Comparison of ENCODE assay signal across 1 cellular context in the genomic region with DNA sequence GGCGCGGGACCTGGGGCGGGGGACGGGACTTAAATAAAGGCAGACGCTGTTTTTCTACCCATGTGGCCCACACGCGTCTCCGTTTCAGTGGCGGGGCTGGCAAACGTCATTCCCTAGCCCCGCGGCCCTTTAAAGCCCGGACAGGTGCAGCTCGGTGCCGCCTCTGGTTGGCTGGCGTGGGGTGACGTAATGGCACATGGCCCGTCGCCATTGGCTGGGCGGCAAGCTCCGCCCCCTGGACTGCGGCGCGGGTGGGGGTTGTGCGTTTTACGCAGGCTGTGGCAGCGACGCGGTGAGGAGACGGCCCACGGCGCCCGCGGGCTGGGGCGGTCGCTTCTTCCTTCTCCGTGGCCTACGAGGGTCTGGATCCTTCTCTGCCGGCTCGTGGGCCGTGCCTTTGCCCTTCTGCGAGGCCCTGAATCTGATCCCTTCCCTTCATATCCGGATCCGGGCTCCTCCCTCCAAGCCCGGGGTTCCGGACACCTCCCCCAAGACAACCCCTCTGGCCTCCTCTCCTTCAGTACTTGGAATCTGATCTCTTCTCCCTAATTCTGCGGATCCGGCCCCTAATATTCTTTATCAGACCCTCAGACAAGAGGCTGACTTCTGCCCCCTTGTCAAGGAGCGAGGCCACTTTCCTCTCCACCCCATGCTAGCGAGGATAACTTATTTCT.
A peak's percentile ranks its signal among the peaks of the same experiment; 100 is the strongest.
TF ChIP-seq lines count a peak whose summit lies in the region.

A gene with protein sequence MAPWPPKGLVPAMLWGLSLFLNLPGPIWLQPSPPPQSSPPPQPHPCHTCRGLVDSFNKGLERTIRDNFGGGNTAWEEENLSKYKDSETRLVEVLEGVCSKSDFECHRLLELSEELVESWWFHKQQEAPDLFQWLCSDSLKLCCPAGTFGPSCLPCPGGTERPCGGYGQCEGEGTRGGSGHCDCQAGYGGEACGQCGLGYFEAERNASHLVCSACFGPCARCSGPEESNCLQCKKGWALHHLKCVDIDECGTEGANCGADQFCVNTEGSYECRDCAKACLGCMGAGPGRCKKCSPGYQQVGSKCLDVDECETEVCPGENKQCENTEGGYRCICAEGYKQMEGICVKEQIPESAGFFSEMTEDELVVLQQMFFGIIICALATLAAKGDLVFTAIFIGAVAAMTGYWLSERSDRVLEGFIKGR (plus strand): TSS at position 274 of the 674 bp plus-strand sequence. CDS start 605 bp downstream, outside the sequence.

TF ChIP-seq in HepG2, 621 proteins besides CTCF, POLR2A, EP300 and RAD21 (continued from another document and continues in another):
- TF ChIP-seq, protein P1, sequence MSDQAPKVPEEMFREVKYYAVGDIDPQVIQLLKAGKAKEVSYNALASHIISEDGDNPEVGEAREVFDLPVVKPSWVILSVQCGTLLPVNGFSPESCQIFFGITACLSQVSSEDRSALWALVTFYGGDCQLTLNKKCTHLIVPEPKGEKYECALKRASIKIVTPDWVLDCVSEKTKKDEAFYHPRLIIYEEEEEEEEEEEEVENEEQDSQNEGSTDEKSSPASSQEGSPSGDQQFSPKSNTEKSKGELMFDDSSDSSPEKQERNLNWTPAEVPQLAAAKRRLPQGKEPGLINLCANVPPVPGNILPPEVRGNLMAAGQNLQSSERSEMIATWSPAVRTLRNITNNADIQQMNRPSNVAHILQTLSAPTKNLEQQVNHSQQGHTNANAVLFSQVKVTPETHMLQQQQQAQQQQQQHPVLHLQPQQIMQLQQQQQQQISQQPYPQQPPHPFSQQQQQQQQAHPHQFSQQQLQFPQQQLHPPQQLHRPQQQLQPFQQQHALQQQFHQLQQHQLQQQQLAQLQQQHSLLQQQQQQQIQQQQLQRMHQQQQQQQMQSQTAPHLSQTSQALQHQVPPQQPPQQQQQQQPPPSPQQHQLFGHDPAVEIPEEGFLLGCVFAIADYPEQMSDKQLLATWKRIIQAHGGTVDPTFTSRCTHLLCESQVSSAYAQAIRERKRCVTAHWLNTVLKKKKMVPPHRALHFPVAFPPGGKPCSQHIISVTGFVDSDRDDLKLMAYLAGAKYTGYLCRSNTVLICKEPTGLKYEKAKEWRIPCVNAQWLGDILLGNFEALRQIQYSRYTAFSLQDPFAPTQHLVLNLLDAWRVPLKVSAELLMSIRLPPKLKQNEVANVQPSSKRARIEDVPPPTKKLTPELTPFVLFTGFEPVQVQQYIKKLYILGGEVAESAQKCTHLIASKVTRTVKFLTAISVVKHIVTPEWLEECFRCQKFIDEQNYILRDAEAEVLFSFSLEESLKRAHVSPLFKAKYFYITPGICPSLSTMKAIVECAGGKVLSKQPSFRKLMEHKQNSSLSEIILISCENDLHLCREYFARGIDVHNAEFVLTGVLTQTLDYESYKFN (CRISPR knock-in tag; conservative IDR thresholded peaks at IDR 0.05) = no peak
- TF ChIP-seq ZBTB38 (CRISPR knock-in tag; IDR thresholded peaks at IDR 0.05) (no peak), ZNF136 (CRISPR knock-in tag; IDR thresholded peaks at IDR 0.05; ENCODE audit: low read depth) (no peak), MAF1 (CRISPR knock-in tag; IDR thresholded peaks at IDR 0.05; ENCODE audit: borderline replicate concordance) (0 out of 2 replicates have a peak, but pooled peaks have one; percentile 62), ZNF619 (CRISPR knock-in tag; IDR thresholded peaks at IDR 0.05) (0 out of 2 replicates have a peak, but pooled peaks have one; percentile 17), ZNF724P (CRISPR knock-in tag; IDR thresholded peaks at IDR 0.05; ENCODE audit: borderline replicate concordance) (0 out of 2 replicates have a peak, but pooled peaks have one; percentile 31), MYNN (CRISPR knock-in tag; IDR thresholded peaks at IDR 0.05; ENCODE audit: low read depth) (no peak), ZNF891 (CRISPR knock-in tag; IDR thresholded peaks at IDR 0.05) (no peak), CC2D1A (CRISPR knock-in tag; IDR thresholded peaks at IDR 0.05) (no peak), ZFX (CRISPR knock-in tag; IDR thresholded peaks at IDR 0.05; ENCODE audit: low read depth) (peak; percentile 60; the same call in 1 of the 2 replicates), ZNF570 (CRISPR knock-in tag; IDR thresholded peaks at IDR 0.05; ENCODE audit: borderline replicate concordance) (no peak)
- TF ChIP-seq, protein P2, sequence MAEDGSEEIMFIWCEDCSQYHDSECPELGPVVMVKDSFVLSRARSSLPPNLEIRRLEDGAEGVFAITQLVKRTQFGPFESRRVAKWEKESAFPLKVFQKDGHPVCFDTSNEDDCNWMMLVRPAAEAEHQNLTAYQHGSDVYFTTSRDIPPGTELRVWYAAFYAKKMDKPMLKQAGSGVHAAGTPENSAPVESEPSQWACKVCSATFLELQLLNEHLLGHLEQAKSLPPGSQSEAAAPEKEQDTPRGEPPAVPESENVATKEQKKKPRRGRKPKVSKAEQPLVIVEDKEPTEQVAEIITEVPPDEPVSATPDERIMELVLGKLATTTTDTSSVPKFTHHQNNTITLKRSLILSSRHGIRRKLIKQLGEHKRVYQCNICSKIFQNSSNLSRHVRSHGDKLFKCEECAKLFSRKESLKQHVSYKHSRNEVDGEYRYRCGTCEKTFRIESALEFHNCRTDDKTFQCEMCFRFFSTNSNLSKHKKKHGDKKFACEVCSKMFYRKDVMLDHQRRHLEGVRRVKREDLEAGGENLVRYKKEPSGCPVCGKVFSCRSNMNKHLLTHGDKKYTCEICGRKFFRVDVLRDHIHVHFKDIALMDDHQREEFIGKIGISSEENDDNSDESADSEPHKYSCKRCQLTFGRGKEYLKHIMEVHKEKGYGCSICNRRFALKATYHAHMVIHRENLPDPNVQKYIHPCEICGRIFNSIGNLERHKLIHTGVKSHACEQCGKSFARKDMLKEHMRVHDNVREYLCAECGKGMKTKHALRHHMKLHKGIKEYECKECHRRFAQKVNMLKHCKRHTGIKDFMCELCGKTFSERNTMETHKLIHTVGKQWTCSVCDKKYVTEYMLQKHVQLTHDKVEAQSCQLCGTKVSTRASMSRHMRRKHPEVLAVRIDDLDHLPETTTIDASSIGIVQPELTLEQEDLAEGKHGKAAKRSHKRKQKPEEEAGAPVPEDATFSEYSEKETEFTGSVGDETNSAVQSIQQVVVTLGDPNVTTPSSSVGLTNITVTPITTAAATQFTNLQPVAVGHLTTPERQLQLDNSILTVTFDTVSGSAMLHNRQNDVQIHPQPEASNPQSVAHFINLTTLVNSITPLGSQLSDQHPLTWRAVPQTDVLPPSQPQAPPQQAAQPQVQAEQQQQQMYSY (CRISPR knock-in tag; IDR thresholded peaks at IDR 0.05) = peak; percentile 25; the same call in 1 of the 2 replicates
- TF ChIP-seq, protein P3, sequence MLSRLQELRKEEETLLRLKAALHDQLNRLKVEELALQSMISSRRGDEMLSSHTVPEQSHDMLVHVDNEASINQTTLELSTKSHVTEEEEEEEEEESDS (CRISPR knock-in tag; IDR thresholded peaks at IDR 0.05; ENCODE audit: borderline replicate concordance) = no peak
- TF ChIP-seq, protein P4, sequence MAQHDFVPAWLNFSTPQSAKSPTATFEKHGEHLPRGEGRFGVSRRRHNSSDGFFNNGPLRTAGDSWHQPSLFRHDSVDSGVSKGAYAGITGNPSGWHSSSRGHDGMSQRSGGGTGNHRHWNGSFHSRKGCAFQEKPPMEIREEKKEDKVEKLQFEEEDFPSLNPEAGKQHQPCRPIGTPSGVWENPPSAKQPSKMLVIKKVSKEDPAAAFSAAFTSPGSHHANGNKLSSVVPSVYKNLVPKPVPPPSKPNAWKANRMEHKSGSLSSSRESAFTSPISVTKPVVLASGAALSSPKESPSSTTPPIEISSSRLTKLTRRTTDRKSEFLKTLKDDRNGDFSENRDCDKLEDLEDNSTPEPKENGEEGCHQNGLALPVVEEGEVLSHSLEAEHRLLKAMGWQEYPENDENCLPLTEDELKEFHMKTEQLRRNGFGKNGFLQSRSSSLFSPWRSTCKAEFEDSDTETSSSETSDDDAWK (CRISPR knock-in tag; IDR thresholded peaks at IDR 0.05) = no peak
- TF ChIP-seq, protein P5, sequence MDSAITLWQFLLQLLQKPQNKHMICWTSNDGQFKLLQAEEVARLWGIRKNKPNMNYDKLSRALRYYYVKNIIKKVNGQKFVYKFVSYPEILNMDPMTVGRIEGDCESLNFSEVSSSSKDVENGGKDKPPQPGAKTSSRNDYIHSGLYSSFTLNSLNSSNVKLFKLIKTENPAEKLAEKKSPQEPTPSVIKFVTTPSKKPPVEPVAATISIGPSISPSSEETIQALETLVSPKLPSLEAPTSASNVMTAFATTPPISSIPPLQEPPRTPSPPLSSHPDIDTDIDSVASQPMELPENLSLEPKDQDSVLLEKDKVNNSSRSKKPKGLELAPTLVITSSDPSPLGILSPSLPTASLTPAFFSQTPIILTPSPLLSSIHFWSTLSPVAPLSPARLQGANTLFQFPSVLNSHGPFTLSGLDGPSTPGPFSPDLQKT (CRISPR knock-in tag; IDR thresholded peaks at IDR 0.05; ENCODE audit: borderline replicate concordance) = no peak
- TF ChIP-seq, protein P6, sequence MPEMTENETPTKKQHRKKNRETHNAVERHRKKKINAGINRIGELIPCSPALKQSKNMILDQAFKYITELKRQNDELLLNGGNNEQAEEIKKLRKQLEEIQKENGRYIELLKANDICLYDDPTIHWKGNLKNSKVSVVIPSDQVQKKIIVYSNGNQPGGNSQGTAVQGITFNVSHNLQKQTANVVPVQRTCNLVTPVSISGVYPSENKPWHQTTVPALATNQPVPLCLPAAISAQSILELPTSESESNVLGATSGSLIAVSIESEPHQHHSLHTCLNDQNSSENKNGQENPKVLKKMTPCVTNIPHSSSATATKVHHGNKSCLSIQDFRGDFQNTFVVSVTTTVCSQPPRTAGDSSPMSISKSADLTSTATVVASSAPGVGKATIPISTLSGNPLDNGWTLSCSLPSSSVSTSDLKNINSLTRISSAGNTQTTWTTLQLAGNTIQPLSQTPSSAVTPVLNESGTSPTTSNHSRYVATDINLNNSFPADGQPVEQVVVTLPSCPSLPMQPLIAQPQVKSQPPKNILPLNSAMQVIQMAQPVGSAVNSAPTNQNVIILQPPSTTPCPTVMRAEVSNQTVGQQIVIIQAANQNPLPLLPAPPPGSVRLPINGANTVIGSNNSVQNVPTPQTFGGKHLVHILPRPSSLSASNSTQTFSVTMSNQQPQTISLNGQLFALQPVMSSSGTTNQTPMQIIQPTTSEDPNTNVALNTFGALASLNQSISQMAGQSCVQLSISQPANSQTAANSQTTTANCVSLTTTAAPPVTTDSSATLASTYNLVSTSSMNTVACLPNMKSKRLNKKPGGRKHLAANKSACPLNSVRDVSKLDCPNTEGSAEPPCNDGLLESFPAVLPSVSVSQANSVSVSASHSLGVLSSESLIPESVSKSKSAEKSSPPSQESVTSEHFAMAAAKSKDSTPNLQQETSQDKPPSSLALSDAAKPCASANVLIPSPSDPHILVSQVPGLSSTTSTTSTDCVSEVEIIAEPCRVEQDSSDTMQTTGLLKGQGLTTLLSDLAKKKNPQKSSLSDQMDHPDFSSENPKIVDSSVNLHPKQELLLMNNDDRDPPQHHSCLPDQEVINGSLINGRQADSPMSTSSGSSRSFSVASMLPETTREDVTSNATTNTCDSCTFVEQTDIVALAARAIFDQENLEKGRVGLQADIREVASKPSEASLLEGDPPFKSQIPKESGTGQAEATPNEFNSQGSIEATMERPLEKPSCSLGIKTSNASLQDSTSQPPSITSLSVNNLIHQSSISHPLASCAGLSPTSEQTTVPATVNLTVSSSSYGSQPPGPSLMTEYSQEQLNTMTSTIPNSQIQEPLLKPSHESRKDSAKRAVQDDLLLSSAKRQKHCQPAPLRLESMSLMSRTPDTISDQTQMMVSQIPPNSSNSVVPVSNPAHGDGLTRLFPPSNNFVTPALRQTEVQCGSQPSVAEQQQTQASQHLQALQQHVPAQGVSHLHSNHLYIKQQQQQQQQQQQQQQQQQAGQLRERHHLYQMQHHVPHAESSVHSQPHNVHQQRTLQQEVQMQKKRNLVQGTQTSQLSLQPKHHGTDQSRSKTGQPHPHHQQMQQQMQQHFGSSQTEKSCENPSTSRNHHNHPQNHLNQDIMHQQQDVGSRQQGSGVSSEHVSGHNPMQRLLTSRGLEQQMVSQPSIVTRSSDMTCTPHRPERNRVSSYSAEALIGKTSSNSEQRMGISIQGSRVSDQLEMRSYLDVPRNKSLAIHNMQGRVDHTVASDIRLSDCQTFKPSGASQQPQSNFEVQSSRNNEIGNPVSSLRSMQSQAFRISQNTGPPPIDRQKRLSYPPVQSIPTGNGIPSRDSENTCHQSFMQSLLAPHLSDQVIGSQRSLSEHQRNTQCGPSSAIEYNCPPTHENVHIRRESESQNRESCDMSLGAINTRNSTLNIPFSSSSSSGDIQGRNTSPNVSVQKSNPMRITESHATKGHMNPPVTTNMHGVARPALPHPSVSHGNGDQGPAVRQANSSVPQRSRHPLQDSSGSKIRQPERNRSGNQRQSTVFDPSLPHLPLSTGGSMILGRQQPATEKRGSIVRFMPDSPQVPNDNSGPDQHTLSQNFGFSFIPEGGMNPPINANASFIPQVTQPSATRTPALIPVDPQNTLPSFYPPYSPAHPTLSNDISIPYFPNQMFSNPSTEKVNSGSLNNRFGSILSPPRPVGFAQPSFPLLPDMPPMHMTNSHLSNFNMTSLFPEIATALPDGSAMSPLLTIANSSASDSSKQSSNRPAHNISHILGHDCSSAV (CRISPR knock-in tag; IDR thresholded peaks at IDR 0.05; ENCODE audit: borderline replicate concordance) = no peak
- TF ChIP-seq, protein P7, sequence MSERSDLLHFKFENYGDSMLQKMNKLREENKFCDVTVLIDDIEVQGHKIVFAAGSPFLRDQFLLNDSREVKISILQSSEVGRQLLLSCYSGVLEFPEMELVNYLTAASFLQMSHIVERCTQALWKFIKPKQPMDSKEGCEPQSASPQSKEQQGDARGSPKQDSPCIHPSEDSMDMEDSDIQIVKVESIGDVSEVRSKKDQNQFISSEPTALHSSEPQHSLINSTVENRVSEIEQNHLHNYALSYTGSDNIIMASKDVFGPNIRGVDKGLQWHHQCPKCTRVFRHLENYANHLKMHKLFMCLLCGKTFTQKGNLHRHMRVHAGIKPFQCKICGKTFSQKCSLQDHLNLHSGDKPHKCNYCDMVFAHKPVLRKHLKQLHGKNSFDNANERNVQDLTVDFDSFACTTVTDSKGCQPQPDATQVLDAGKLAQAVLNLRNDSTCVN (CRISPR knock-in tag; IDR thresholded peaks at IDR 0.05; ENCODE audit: borderline replicate concordance) = no peak; the same call in 1 of the 2 replicates
- TF ChIP-seq, protein P8, sequence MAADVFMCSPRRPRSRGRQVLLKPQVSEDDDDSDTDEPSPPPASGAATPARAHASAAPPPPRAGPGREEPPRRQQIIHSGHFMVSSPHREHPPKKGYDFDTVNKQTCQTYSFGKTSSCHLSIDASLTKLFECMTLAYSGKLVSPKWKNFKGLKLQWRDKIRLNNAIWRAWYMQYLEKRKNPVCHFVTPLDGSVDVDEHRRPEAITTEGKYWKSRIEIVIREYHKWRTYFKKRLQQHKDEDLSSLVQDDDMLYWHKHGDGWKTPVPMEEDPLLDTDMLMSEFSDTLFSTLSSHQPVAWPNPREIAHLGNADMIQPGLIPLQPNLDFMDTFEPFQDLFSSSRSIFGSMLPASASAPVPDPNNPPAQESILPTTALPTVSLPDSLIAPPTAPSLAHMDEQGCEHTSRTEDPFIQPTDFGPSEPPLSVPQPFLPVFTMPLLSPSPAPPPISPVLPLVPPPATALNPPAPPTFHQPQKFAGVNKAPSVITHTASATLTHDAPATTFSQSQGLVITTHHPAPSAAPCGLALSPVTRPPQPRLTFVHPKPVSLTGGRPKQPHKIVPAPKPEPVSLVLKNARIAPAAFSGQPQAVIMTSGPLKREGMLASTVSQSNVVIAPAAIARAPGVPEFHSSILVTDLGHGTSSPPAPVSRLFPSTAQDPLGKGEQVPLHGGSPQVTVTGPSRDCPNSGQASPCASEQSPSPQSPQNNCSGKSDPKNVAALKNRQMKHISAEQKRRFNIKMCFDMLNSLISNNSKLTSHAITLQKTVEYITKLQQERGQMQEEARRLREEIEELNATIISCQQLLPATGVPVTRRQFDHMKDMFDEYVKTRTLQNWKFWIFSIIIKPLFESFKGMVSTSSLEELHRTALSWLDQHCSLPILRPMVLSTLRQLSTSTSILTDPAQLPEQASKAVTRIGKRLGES (CRISPR knock-in tag; IDR thresholded peaks at IDR 0.05; ENCODE audit: borderline replicate concordance) = peak; percentile 17; the same call in 1 of the 2 replicates
- TF ChIP-seq, protein P9, sequence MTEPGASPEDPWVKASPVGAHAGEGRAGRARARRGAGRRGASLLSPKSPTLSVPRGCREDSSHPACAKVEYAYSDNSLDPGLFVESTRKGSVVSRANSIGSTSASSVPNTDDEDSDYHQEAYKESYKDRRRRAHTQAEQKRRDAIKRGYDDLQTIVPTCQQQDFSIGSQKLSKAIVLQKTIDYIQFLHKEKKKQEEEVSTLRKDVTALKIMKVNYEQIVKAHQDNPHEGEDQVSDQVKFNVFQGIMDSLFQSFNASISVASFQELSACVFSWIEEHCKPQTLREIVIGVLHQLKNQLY (CRISPR knock-in tag; IDR thresholded peaks at IDR 0.05) = 0 out of 2 replicates have a peak, but pooled peaks have one; percentile 35
